In the genomic region with DNA sequence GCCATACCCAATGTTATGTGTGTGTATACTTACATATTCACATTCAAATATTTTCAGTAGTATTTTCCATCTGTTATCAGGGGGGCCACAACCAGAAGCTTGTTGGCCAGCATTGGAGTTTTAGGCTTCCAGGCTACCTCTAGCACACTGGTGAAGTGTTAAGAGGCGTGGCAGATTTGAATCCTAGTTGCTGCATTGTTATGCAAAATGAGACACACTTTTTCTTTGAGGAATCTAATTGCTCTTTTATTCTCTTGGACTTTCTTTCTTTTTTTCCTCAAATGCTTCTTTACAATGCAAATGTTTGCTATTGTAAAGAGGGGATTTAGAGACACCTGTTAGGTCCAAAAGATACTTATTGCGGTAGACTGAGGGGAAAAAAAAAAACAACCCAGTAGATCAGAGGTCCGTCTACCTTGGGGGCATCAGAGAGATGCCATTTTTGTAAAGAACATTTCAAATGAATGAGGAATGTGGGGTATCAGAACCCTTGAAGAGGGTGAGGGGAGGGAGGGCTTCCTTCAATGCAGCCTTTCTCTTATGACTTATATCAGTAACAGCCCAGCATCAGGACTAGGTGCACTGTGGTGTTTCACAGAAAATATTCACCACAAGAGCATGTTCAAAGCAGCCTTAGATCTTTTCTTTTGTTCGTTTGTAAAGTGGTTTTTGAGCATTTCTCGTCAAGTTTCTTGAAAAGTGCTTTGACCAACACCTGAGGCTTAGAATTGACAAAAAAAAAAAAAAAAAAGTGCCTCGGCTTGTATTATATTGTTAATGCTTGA, we compare ENCODE assay signal across 8 cellular contexts. TPM values are rescaled to one million over a fixed set of nuclear protein-coding genes. Genes with fewer than 3 reads are reported as not detected.
A peak's percentile ranks its signal among the peaks of the same experiment; 100 is the strongest.
DNase-seq lines count a peak whose midpoint lies in the region; ATAC-seq, FAIRE-seq and TF ChIP-seq lines count a peak whose summit lies in the region.

No MANE protein-coding gene starts in this region.

- 20 to 21% methylated on average over 6 of the region's 6 CpGs for WGBS in pancreas, 2 donors

- no peak for TF ChIP-seq CTCF in pancreas (IDR thresholded peaks at IDR 0.05)

- no peaks in the 10 kb centered on the region for H3K9me3 Mint-ChIP-seq in effector memory CD8-positive, alpha-beta T cell

- peaks cover 34 to 48% (median 35%) of the 10 kb centered on the region in 3 donors for H3K4me1 ChIP-seq in pancreas

- H3K36me3 Mint-ChIP-seq in effector memory CD8-positive, alpha-beta T cell (ENCODE audit: insufficient read depth) = peaks cover 53% of the 10 kb centered on the region

- peak overlapping the region; percentile 100 for H3K4me3 Mint-ChIP-seq in effector memory CD8-positive, alpha-beta T cell

- peak overlapping the region in 3 of 4 donors; percentile 91 to 98 (median 96) for H3K27ac ChIP-seq in pancreas

- H3K36me3 ChIP-seq in pancreas = no peaks in the 10 kb centered on the region

- no peaks in the 10 kb centered on the region for H3K27me3 Mint-ChIP-seq in effector memory CD8-positive, alpha-beta T cell

- peak overlapping the region in 3 of 4 donors; percentile 73 to 79 (median 74) for H3K4me3 ChIP-seq in pancreas

- intact Hi-C loops in pancreas (cut with DNase I) = no loop called here

- no peak for ATAC-seq in effector memory CD8-positive, alpha-beta T cell (replicated peaks)
- ATAC-seq in pancreas = no peak
- ATAC-seq in HG03039 (IDR thresholded peaks at IDR 0.05; ENCODE audit: unreplicated experiment) = no peak

- no peaks in the 10 kb centered on the region for H3K27me3 ChIP-seq in pancreas

- no peaks in the 10 kb centered on the region for H3K9me3 ChIP-seq in pancreas

- FAIRE-seq in pancreas (lab: Jason Lieb, UNC) = no peak

- H3K4me1 Mint-ChIP-seq in effector memory CD8-positive, alpha-beta T cell (ENCODE audit: low read depth in 2 of 2) = peaks cover 40 to 59% of the 10 kb centered on the region in 2 donors

- peak overlapping the region; percentile 92 to 98 for H3K27ac Mint-ChIP-seq in effector memory CD8-positive, alpha-beta T cell

- DNase-seq in ELF-1 (ENCODE audit: low read depth, low spot score) (peak; percentile 63), RKO (ENCODE audit: low spot score) (peak; percentile 21), pancreas (no peak), AG08396 (ENCODE audit: low spot score) (no peak), NCI-H2029 treated with DMSO at 0.1 percent for 48 hours (lab: John Stamatoyannopoulos, UW) (no peak), NCI-H2196 (lab: John Stamatoyannopoulos, UW; ENCODE audit: unreplicated experiment) (no peak)
- DNase-seq in effector memory CD8-positive, alpha-beta T cell = no peak

RNA-seq across cellular contexts. Expression of gene SMARCA2, which starts 3.8 kb away (rescaled TPM):
- total RNA-seq in pancreas = 10 to 100 TPM; 55.3 to 91.4 (median 70.3) TPM
- polyA plus RNA-seq in pancreas = 10 to 100 TPM; 21.7 to 55.2 TPM

Comparison
In these comparisons a context has a peak if more than half of its experiments do, and no peak if none do; other contexts are left out.
1. DNase-seq: peak in ELF-1 (single experiment) and RKO (single experiment); none in effector memory CD8-positive, alpha-beta T cell (0 of 3), pancreas (0 of 6), AG08396 (single experiment), NCI-H2029 treated with DMSO at 0.1 percent for 48 hours (single experiment) and NCI-H2196 (single experiment).